9 cellular contexts compared by ENCODE assay signal in genomic region chr5:100682625-100683024, GRCh38.
"Had no signal": no experiment of that assay in that cellular context is flagged by ENCODE, and none has a peak within 500 bp of the region (broad histone marks: within the 10 kb centered on the region; RNA-seq: fewer than 3 reads in every experiment).

No MANE protein-coding gene starts in this region.

- H3K4me2 ChIP-seq: KMS-11 had no signal

- FAIRE-seq: HepG2, HTR-8/SVneo, K562 had no signal

- H3K27ac Mint-ChIP-seq: IgD-negative memory B cell had no signal

- H3K27ac ChIP-seq: HL-60, KMS-11 had no signal

- ATAC-seq: HepG2, K562 had no signal

- DNase-seq: IMR-90, KBM-7, KG1 had no signal

- H3K4me3 ChIP-seq: K562 had no signal

- H3K4me1 Mint-ChIP-seq: IgD-negative memory B cell had no signal

- H3K4me3 Mint-ChIP-seq: IgD-negative memory B cell had no signal

- H3K9ac ChIP-seq: KMS-11 had no signal
